13 cellular contexts compared by ENCODE assay signal in the genomic region with DNA sequence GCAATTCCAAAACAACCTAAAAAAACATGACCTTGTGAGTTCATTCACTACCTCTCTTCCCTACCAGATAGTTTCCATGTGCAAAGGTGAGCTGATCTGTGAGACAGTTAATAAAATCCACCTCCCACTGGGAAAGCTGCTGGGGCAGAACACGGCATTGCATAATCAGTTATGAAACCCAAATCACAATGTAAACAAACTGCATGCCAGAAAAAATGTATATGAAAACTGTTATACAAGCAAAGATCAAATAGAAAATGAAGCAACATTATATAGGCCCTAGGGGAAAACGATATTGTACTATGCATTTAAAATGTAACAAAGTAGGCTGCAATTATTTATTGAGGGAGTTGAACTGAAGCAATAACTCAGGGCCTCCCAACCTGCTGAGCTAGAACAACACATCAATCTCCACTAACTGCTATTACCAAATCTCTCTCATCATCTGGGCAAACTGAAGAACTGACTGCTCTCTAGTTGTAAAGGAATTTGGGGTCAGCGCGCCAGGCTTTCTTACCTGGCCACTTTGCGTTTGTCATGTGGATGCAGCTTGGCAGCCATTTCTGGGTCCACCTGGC. TPM values are rescaled to one million over a fixed set of nuclear protein-coding genes. Genes with fewer than 3 reads are reported as not detected.
A peak's percentile ranks its signal among the peaks of the same experiment; 100 is the strongest.
DNase-seq lines count a peak whose midpoint lies in the region; ATAC-seq and FAIRE-seq lines count a peak whose summit lies in the region.
"Had no signal": no experiment of that assay in that cellular context is flagged by ENCODE, and none has a peak within 500 bp of the region (broad histone marks: within the 10 kb centered on the region; RNA-seq: fewer than 3 reads in every experiment).

No MANE protein-coding gene starts in this region.

- ATAC-seq in HG02610 (IDR thresholded peaks at IDR 0.05; ENCODE audit: unreplicated experiment) = no peak

- no peaks in the 10 kb centered on the region for H3K9me3 ChIP-seq in esophagus (ENCODE audit: control insufficient read depth in 2 of 2, insufficient read depth in 1 of 2, low read depth in 1 of 2, low read length in 1 of 2)
- no peaks in the 10 kb centered on the region for H3K9me3 ChIP-seq in small intestine (ENCODE audit: control insufficient read depth, low read depth)
- H3K9me3 ChIP-seq: neutrophil had no signal

- H3K4me1 ChIP-seq in esophagus (ENCODE audit: control insufficient read depth in 2 of 2, insufficient read depth in 2 of 2, low read length in 1 of 2) (peaks cover 0 to 2% of the 10 kb centered on the region in 2 donors), small intestine (ENCODE audit: control insufficient read depth in 2 of 2, insufficient read depth in 1 of 2, low read depth in 1 of 2, low read length in 1 of 2) (no peaks in the 10 kb centered on the region)

- no peak overlapping the region for H3K4me3 ChIP-seq in esophagus (ENCODE audit: low read depth in 1 of 2, low read length in 2 of 2)
- no peak overlapping the region for H3K4me3 ChIP-seq in small intestine (ENCODE audit: low read depth in 1 of 2, low read length in 2 of 2)
- H3K4me3 ChIP-seq: GM23248 had no signal

- H3K36me3 ChIP-seq in esophagus (ENCODE audit: control insufficient read depth in 2 of 2, insufficient read depth in 2 of 2, low read length in 1 of 2) (peaks cover 0 to 3% of the 10 kb centered on the region in 2 donors), small intestine (ENCODE audit: control insufficient read depth in 2 of 2, insufficient read depth in 2 of 2, low read length in 2 of 2) (peaks cover 0 to 3% of the 10 kb centered on the region in 2 donors)
- H3K36me3 ChIP-seq: neutrophil had no signal

- DNase-seq in NCI-H2227 treated with DMSO at 0.1 percent for 48 hours (lab: John Stamatoyannopoulos, UW) (peak; percentile 39), NCI-H2227 (lab: John Stamatoyannopoulos, UW; ENCODE audit: unreplicated experiment) (no peak), NCI-H526 treated with DMSO at 0.1 percent for 48 hours (lab: John Stamatoyannopoulos, UW) (peak; percentile 83), small intestine (peak; percentile 54), GF-D8 (lab: John Stamatoyannopoulos, UW) (no peak), T1000 (lab: John Stamatoyannopoulos, UW) (no peak)
- DNase-seq: GM23248; islet precursor cell; OCI-M1; stimulated activated CD4-positive, alpha-beta T cell treated with anti-CD3 and anti-CD28 coated beads, Interleukin-4, amount 100 ng/mL, for 1 hour had no signal

- H3K27me3 ChIP-seq in esophagus (ENCODE audit: control insufficient read depth in 1 of 2, insufficient read depth in 2 of 2, low read length in 2 of 2) = no peaks in the 10 kb centered on the region
- no peaks in the 10 kb centered on the region for H3K27me3 ChIP-seq in small intestine (ENCODE audit: control insufficient read depth in 2 of 2, insufficient read depth in 2 of 2, low read length in 2 of 2)
- H3K27me3 ChIP-seq: neutrophil had no signal

- no peak for FAIRE-seq in small intestine (lab: Jason Lieb, UNC)

- 37 to 53% methylated on average over 5 of the region's 5 CpGs for whole genome bisulfite sequencing in esophagus, 2 donors
- WGBS in small intestine, 3 donors = 57 to 69% (median 61%) methylated on average over 5 of the region's 5 CpGs

- H3K27ac ChIP-seq in esophagus (ENCODE audit: low read depth in 2 of 2, low read length in 1 of 2) (peak overlapping the region; percentile 36 to 81), small intestine (ENCODE audit: low read depth in 1 of 2, low read length in 1 of 2) (no peak overlapping the region)
- H3K27ac ChIP-seq: GM23248, neutrophil had no signal

RNA-seq across cellular contexts. Expression of a gene that starts 31.0 kb away (rescaled TPM):
- 10 to 100 TPM; 15.0 to 24.1 TPM for polyA plus RNA-seq in esophagus
- 10 to 100 TPM in 1 of 3 donors, 1 to 10 TPM in 2; 4.3 to 11.7 (median 6.9) TPM for polyA plus RNA-seq in small intestine

RNA-seq across cellular contexts. Expression of a gene that starts 49.4 kb away (rescaled TPM):
- 1 to 10 TPM; 5.1 to 9.5 TPM for polyA plus RNA-seq in esophagus
- 1 to 10 TPM; 3.5 to 9.0 (median 5.6) TPM for polyA plus RNA-seq in small intestine

Comparison
In these comparisons a context has a peak if more than half of its experiments do, and no peak if none do; other contexts are left out.
1. DNase-seq: peak in NCI-H2227 treated with DMSO at 0.1 percent for 48 hours (single experiment), NCI-H526 treated with DMSO at 0.1 percent for 48 hours (single experiment) and small intestine (single experiment); none in NCI-H2227 (single experiment), GF-D8 (single experiment) and T1000 (single experiment).
2. H3K27ac ChIP-seq: peak in esophagus (2 of 2); none in small intestine (0 of 2).